ENCODE assay signal across 16 cellular contexts in the genomic region with DNA sequence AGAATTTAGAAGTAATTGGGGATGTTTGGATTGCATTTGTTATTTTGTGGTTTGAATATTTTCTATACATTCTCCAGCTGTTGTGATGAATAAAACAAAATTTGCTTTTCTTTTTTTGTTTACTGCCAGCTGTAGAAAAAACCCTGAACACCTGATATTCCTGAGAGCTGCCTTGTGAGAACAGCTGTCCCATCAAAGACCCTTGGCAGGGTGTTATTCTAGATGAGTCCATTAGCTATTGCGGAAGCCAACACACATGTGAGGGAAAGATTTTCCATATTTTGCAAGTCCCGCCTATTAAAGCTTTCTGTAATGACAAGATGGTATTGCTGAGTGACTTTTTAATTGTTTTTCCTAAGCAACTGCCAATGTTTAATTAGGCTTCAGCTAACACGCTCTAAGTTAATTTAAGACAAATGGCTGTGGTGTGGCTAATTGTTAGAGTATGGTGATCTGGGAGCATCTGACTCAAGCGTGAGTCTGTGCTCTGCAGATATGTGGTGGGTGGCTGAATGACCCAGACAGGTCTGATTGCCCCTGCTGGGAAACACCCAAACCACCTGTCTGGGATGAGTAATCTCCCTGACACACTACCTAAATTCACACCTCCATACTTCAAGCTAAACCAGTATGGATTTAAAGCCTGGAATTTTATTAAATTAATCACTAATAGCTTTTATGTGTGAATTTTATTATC.
DNase-seq lines count a peak whose midpoint lies in the region; ATAC-seq and TF ChIP-seq lines count a peak whose summit lies in the region.
"Had no signal": no experiment of that assay in that cellular context is flagged by ENCODE, and none has a peak within 500 bp of the region (broad histone marks: within the 10 kb centered on the region; RNA-seq: fewer than 3 reads in every experiment).

No MANE protein-coding gene starts in this region.

- no peaks in the 10 kb centered on the region for H3K9me3 Mint-ChIP-seq in CD8-positive, alpha-beta T cell

- no peaks in the 10 kb centered on the region for H3K4me1 Mint-ChIP-seq in CD8-positive, alpha-beta T cell (ENCODE audit: low read depth)

- no peak overlapping the region for H2BK120ac ChIP-seq in trophoblast cell (ENCODE audit: insufficient read depth, low read length, poor library complexity)

- H3K27ac ChIP-seq in RWPE2 (ENCODE audit: poor library complexity, severe bottlenecking) (no peak overlapping the region), trophoblast cell (ENCODE audit: low read depth, low read length) (no peak overlapping the region)
- H3K27ac ChIP-seq in CD8-positive, alpha-beta T cell (ENCODE audit: low read depth, low read length), result no peak overlapping the region
- H3K27ac ChIP-seq: gastrocnemius medialis, tibial artery had no signal

- intact Hi-C loops in CD8-positive, alpha-beta T cell (cut with DNase I, micrococcal nuclease), result no loop called here

- no peak overlapping the region for H4K8ac ChIP-seq in trophoblast cell (ENCODE audit: low read depth, low read length)

- H3K27ac Mint-ChIP-seq in CD8-positive, alpha-beta T cell, result no peak overlapping the region

- H2AK5ac ChIP-seq in trophoblast cell (ENCODE audit: low read length), result no peak overlapping the region

- H2BK5ac ChIP-seq in trophoblast cell (ENCODE audit: low read depth, low read length, poor library complexity), result no peak overlapping the region

- H3K23ac ChIP-seq in trophoblast cell (ENCODE audit: low read length), result no peak overlapping the region

- H3K27me3 Mint-ChIP-seq in CD8-positive, alpha-beta T cell (ENCODE audit: low read depth), result peaks cover 18% of the 10 kb centered on the region

- H3K4me2 ChIP-seq in trophoblast cell (ENCODE audit: low read length), result no peak overlapping the region

- DNase-seq in AG10803 (ENCODE audit: low read depth) (peak; percentile 3), GM12865 (ENCODE audit: low read depth) (peak; percentile 14), RWPE2 (ENCODE audit: low spot score) (peak; percentile 63), glomerular visceral epithelial cell (ENCODE audit: extremely low spot score) (peak; percentile 15), trophoblast cell (no peak)
- DNase-seq in activated effector memory CD4-positive, alpha-beta T cell treated with Interleukin-2 at 50 U/mL for 16 hours, result no peak
- no peak for DNase-seq in CD8-positive, alpha-beta T cell
- DNase-seq: activated CD4-positive, alpha-beta T cell treated with anti-CD3 and anti-CD28 coated beads, Interleukin-2, amount 50 U/mL, for 4 hours; activated gamma-delta T cell treated with Interleukin-2 at 50 U/mL for 16 hours; BE2C; gastrocnemius medialis; GF-D8; NCI-H2081; right cardiac atrium; tibial artery had no signal

- no peak overlapping the region for H3K9ac ChIP-seq in trophoblast cell (ENCODE audit: low read length)

- H3K27me3 ChIP-seq in RWPE2 (ENCODE audit: insufficient read depth, poor library complexity, severe bottlenecking), result peaks cover 10% of the 10 kb centered on the region
- no peaks in the 10 kb centered on the region for H3K27me3 ChIP-seq in trophoblast cell (ENCODE audit: insufficient read depth, low read length)
- no peaks in the 10 kb centered on the region for H3K27me3 ChIP-seq in CD8-positive, alpha-beta T cell (ENCODE audit: insufficient read depth, low read length)
- H3K27me3 ChIP-seq: BE2C, gastrocnemius medialis, tibial artery had no signal

- no peak overlapping the region for H3K18ac ChIP-seq in trophoblast cell (ENCODE audit: low read length)

- H3K79me1 ChIP-seq in trophoblast cell (ENCODE audit: low read length), result no peaks in the 10 kb centered on the region

- H3K4me1 ChIP-seq in RWPE2 (ENCODE audit: insufficient read depth, poor library complexity, severe bottlenecking), result peaks cover 20% of the 10 kb centered on the region
- no peaks in the 10 kb centered on the region for H3K4me1 ChIP-seq in trophoblast cell (ENCODE audit: control insufficient read depth in 1 of 2, insufficient read depth in 2 of 2, low read length in 2 of 2)
- no peaks in the 10 kb centered on the region for H3K4me1 ChIP-seq in CD8-positive, alpha-beta T cell (ENCODE audit: insufficient read depth, low read length)
- H3K4me1 ChIP-seq: BE2C, gastrocnemius medialis, tibial artery had no signal

- H3K9me3 ChIP-seq in RWPE2 (ENCODE audit: severe bottlenecking) (no peaks in the 10 kb centered on the region), trophoblast cell (ENCODE audit: insufficient read depth, low read depth, low read length) (no peaks in the 10 kb centered on the region)
- H3K9me3 ChIP-seq in CD8-positive, alpha-beta T cell (ENCODE audit: low read length), result no peaks in the 10 kb centered on the region
- H3K9me3 ChIP-seq: BE2C, gastrocnemius medialis, tibial artery had no signal

- no peak for TF ChIP-seq CTCF in AG10803 (conservative IDR thresholded peaks at IDR 0.05; ENCODE audit: low read length)
- no peak for TF ChIP-seq CTCF in GM12865 (IDR thresholded peaks at IDR 0.05; ENCODE audit: insufficient read depth, low read depth, low read length, missing control alignments)
- TF ChIP-seq CTCF in RWPE2 (IDR thresholded peaks at IDR 0.05; ENCODE audit: poor library complexity, severe bottlenecking), result no peak
- TF ChIP-seq CTCF in CD8-positive, alpha-beta T cell (IDR thresholded peaks at IDR 0.05), result no peak

- H3K4me3 Mint-ChIP-seq in CD8-positive, alpha-beta T cell, result no peak overlapping the region

- POLR2A ChIA-PET in CD8-positive, alpha-beta T cell (lab: Charles Lee), result no interaction called here

- H3K14ac ChIP-seq in trophoblast cell (ENCODE audit: low read length), result no peak overlapping the region

- H3K4me3 ChIP-seq in AG10803 (ENCODE audit: low read length) (no peak overlapping the region), GM12865 (ENCODE audit: low read depth, low read length) (no peak overlapping the region), RWPE2 (ENCODE audit: severe bottlenecking) (no peak overlapping the region), trophoblast cell (ENCODE audit: low read depth, low read length) (no peak overlapping the region)
- H3K4me3 ChIP-seq in CD8-positive, alpha-beta T cell (ENCODE audit: low read depth, low read length), result no peak overlapping the region
- H3K4me3 ChIP-seq: gastrocnemius medialis, K562, tibial artery had no signal

- no peak overlapping the region for H3K4ac ChIP-seq in trophoblast cell (ENCODE audit: low read depth, low read length)

- no CpG with 5 or more reads among the region's 4 CpGs for WGBS in trophoblast cell (ENCODE audit: extremely low coverage, insufficient coverage, insufficient read length)

- H2AFZ ChIP-seq in trophoblast cell (ENCODE audit: insufficient read depth, low read length, poor library complexity), result no peak overlapping the region

- no peak overlapping the region for H2BK12ac ChIP-seq in trophoblast cell (ENCODE audit: low read length)

- peak; percentile 78 for ATAC-seq in RWPE2 (ENCODE audit: low read depth)
- ATAC-seq in CD8-positive, alpha-beta T cell, result no peak
- ATAC-seq: gastrocnemius medialis, K562, right cardiac atrium had no signal

- no peaks in the 10 kb centered on the region for H3K79me2 ChIP-seq in trophoblast cell (ENCODE audit: control insufficient read depth, insufficient read depth, low read length, poor library complexity)

- H3K36me3 ChIP-seq in RWPE2 (ENCODE audit: low read depth) (no peaks in the 10 kb centered on the region), trophoblast cell (ENCODE audit: control insufficient read depth in 1 of 2, insufficient read depth in 2 of 2, low read length in 2 of 2) (no peaks in the 10 kb centered on the region)
- no peaks in the 10 kb centered on the region for H3K36me3 ChIP-seq in CD8-positive, alpha-beta T cell (ENCODE audit: insufficient read depth, low read length)
- H3K36me3 ChIP-seq: BE2C, gastrocnemius medialis, tibial artery had no signal

- CTCF ChIA-PET in CD8-positive, alpha-beta T cell (lab: Charles Lee), result no interaction called here

- no peak overlapping the region for H4K12ac ChIP-seq in trophoblast cell (ENCODE audit: low read depth, low read length)

- H4K91ac ChIP-seq in trophoblast cell (ENCODE audit: low read depth, low read length), result no peak overlapping the region

- H3K36me3 Mint-ChIP-seq in CD8-positive, alpha-beta T cell, result no peaks in the 10 kb centered on the region

Comparison
In these comparisons a context has a peak if more than half of its experiments do, and no peak if none do; other contexts are left out.
1. DNase-seq: peak in AG10803 (single experiment), GM12865 (single experiment), RWPE2 (single experiment) and glomerular visceral epithelial cell (single experiment); none in activated effector memory CD4-positive, alpha-beta T cell treated with Interleukin-2 at 50 U/mL for 16 hours (single experiment), trophoblast cell (0 of 2) and CD8-positive, alpha-beta T cell (0 of 7).